Comparison of ENCODE assay signal across 8 cellular contexts in the genomic region with DNA sequence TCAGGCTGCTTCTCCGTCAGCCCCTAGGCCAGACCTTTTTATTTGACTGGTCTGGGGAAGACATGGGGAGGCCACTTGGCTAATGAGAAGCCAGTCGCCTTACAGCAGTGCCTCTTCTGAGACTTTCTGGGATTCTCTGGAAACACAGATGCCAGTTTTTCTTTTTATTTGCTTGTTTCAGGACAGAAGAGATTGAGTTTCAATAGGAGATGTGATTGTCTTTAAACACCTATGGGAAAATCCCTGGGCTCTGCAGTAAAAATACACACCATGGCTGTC. TPM values are rescaled to one million over a fixed set of nuclear protein-coding genes. Genes with fewer than 3 reads are reported as not detected.
DNase-seq lines count a peak whose midpoint lies in the region; FAIRE-seq and TF ChIP-seq lines count a peak whose summit lies in the region.

No MANE protein-coding gene starts in this region.

- no peaks in the 10 kb centered on the region for H3K9me3 ChIP-seq in GM23248 (ENCODE audit: low read depth)
- H3K9me3 ChIP-seq in iPS-15b (ENCODE audit: control insufficient read depth, insufficient read depth, low read length): no peaks in the 10 kb centered on the region

- no peaks in the 10 kb centered on the region for H3K79me2 ChIP-seq in GM23248 (ENCODE audit: insufficient read depth)

- no peak for FAIRE-seq in D721Med (lab: Jason Lieb, UNC)

- H3K36me3 ChIP-seq in GM23248 (ENCODE audit: low read depth) (no peaks in the 10 kb centered on the region), iPS-15b (ENCODE audit: control insufficient read depth, insufficient read depth, low read length) (no peaks in the 10 kb centered on the region)

- H3K4me1 ChIP-seq in GM23248 (ENCODE audit: insufficient read depth) (no peaks in the 10 kb centered on the region), iPS-15b (ENCODE audit: control insufficient read depth, insufficient read depth, low read length) (peaks cover 29% of the 10 kb centered on the region)

- 0 out of 2 replicates have a peak overlapping the region, but pooled peaks have one; percentile 55 for H2AFZ ChIP-seq in GM23248

- H3K4me3 ChIP-seq in GM23248 (no peak overlapping the region), iPS-15b (ENCODE audit: low read depth, low read length) (peak overlapping the region; percentile 41), skin epidermis (peak overlapping the region in 4 of 7 experiments; percentile 4 to 20 (median 13))

- H3K4me2 ChIP-seq in GM23248 (ENCODE audit: unreplicated experiment): no peak overlapping the region

- 55 to 58% methylated on average over 2 of the region's 2 CpGs for WGBS in GM23248 (ENCODE audit: low coverage in 1 of 2, low lambda C conversion rate in 2 of 2, missing lambda C conversion rate in 2 of 2), 2 experiments

- H3K9me2 ChIP-seq in GM23248 (ENCODE audit: insufficient read depth): no peaks in the 10 kb centered on the region

- H3F3A ChIP-seq in GM23248 (ENCODE audit: insufficient read depth): no peaks in the 10 kb centered on the region

- no peak for TF ChIP-seq CTCF in VCaP (conservative IDR thresholded peaks at IDR 0.05)
- TF ChIP-seq CTCF in D721Med (IDR thresholded peaks at IDR 0.05; ENCODE audit: insufficient read depth, missing control alignments): no peak

- no peak for DNase-seq in GM23248
- DNase-seq in NCI-H345 treated with DMSO at 0.1 percent for 48 hours (lab: John Stamatoyannopoulos, UW; ENCODE audit: unreplicated experiment): no peak
- no peak for DNase-seq in SK-N-DZ (ENCODE audit: low spot score)
- DNase-seq in D721Med (ENCODE audit: insufficient read length, low spot score): no peak
- no peak for DNase-seq in DMS53 treated with DMSO at 0.1 percent for 48 hours (lab: John Stamatoyannopoulos, UW; ENCODE audit: unreplicated experiment)

- in situ Hi-C loops in GM23248 (cut with MboI): no loop called here

- H3K27me3 ChIP-seq in GM23248 (replicated peaks; ENCODE audit: insufficient read depth): peaks cover 9% of the 10 kb centered on the region
- peaks cover 71% of the 10 kb centered on the region for H3K27me3 ChIP-seq in iPS-15b (ENCODE audit: control insufficient read depth, insufficient read depth, low read length)

- H3K9ac ChIP-seq in GM23248: no peak overlapping the region
- no peak overlapping the region for H3K9ac ChIP-seq in iPS-15b (ENCODE audit: low read depth, low read length)

- no peak overlapping the region for H3K27ac ChIP-seq in GM23248
- peak overlapping the region; percentile 62; the same call in 1 of the 2 replicates for H3K27ac ChIP-seq in VCaP
- peak overlapping the region; percentile 54 to 98 (median 91) for H3K27ac ChIP-seq in skin epidermis

- H4K20me1 ChIP-seq in GM23248 (ENCODE audit: insufficient read depth): no peaks in the 10 kb centered on the region

RNA-seq across cellular contexts. Expression of gene BTG2, which starts 15.4 kb away (rescaled TPM):
- 5.0 and 7.8 TPM in 2 replicates for total RNA-seq in GM23248 (2014; rRNA removed; shearing (Covaris generic))
- polyA plus RNA-seq in GM23248 (2016; fragmentation: Nextera tagmentation; extraction: Ambion mirVana): 7.5 and 7.9 TPM in 2 replicates
- 3.5 and 7.4 TPM in 2 replicates for polyA plus RNA-seq in SK-N-DZ (2014; cell fraction: cytosol; rRNA removed)
- polyA plus RNA-seq in SK-N-DZ (2014; cell fraction: nucleus; rRNA removed): 5.1 and 5.3 TPM in 2 replicates
